ENCODE assay signal across 9 cellular contexts in genomic region chrX:101079223-101079622, GRCh38. TPM values are rescaled to one million over a fixed set of nuclear protein-coding genes. Genes with fewer than 3 reads are reported as not detected.
DNase-seq lines count a peak whose midpoint lies in the region; ATAC-seq and TF ChIP-seq lines count a peak whose summit lies in the region.
"Had no signal": no experiment of that assay in that cellular context is flagged by ENCODE, and none has a peak within 500 bp of the region (broad histone marks: within the 10 kb centered on the region; RNA-seq: fewer than 3 reads in every experiment).

No MANE protein-coding gene starts in this region.

- no peak overlapping the region for H2BK120ac ChIP-seq in mesenchymal stem cell (ENCODE audit: low read depth, low read length)

- H3K36me3 ChIP-seq in mesenchymal stem cell (ENCODE audit: control insufficient read depth in 1 of 2, insufficient read depth in 2 of 2, low read depth in 1 of 2, low read length in 2 of 2) (no peaks in the 10 kb centered on the region), suprapubic skin (no peaks in the 10 kb centered on the region)

- H3K27ac ChIP-seq in coronary artery (peak overlapping the region in 1 of 2 donors; percentile 7), mesenchymal stem cell (ENCODE audit: low read length, poor library complexity, severe bottlenecking) (no peak overlapping the region), suprapubic skin (no peak overlapping the region)

- TF ChIP-seq EP300 in suprapubic skin (IDR thresholded peaks at IDR 0.05): no peak

- no peaks in the 10 kb centered on the region for H3K79me1 ChIP-seq in mesenchymal stem cell (replicated peaks; ENCODE audit: low read length, poor library complexity, severe bottlenecking)

- H3K9me3 ChIP-seq in mesenchymal stem cell (ENCODE audit: control insufficient read depth, low read length) (no peaks in the 10 kb centered on the region), suprapubic skin (no peaks in the 10 kb centered on the region)

- DNase-seq in NCI-H128 (lab: John Stamatoyannopoulos, UW; ENCODE audit: unreplicated experiment) (peak; percentile 3), coronary artery (ENCODE audit: low spot score) (no peak), mesenchymal stem cell (peak; percentile 13), suprapubic skin (ENCODE audit: low spot score in 2 of 2) (no peak), OCI-M2 (lab: John Stamatoyannopoulos, UW; ENCODE audit: unreplicated experiment) (no peak)
- DNase-seq in stimulated activated CD4-positive, alpha-beta T cell treated with anti-CD3 and anti-CD28 coated beads, Interleukin-4, amount 100 ng/mL, for 24 hours: no peak
- DNase-seq: GF-D8 had no signal

- peak overlapping the region; percentile 78 for H3K9ac ChIP-seq in mesenchymal stem cell (ENCODE audit: low read length)

- H3K27me3 ChIP-seq in mesenchymal stem cell (ENCODE audit: control insufficient read depth in 1 of 2, insufficient read depth in 1 of 2, low read length in 2 of 2): peaks cover 4% of the 10 kb centered on the region in 2 experiments
- no peaks in the 10 kb centered on the region for H3K27me3 ChIP-seq in suprapubic skin

- H4K8ac ChIP-seq in mesenchymal stem cell (ENCODE audit: low read length): no peak overlapping the region

- H2BK12ac ChIP-seq in mesenchymal stem cell (ENCODE audit: low read length in 2 of 2): no peak overlapping the region

- no peak overlapping the region for H3K18ac ChIP-seq in mesenchymal stem cell (ENCODE audit: low read depth in 1 of 2, low read length in 2 of 2)

- H3K14ac ChIP-seq in mesenchymal stem cell (ENCODE audit: low read length in 2 of 2): no peak overlapping the region

- no peak overlapping the region for H2AK5ac ChIP-seq in mesenchymal stem cell (ENCODE audit: low read length, severe bottlenecking)

- no peaks in the 10 kb centered on the region for H3K4me1 ChIP-seq in mesenchymal stem cell (ENCODE audit: control insufficient read depth, insufficient read depth, low read depth, low read length)
- H3K4me1 ChIP-seq in suprapubic skin: no peaks in the 10 kb centered on the region

- ATAC-seq in GM21576 (IDR thresholded peaks at IDR 0.05; ENCODE audit: unreplicated experiment): no peak

- H3K4ac ChIP-seq in mesenchymal stem cell (ENCODE audit: low read depth in 1 of 2, low read length in 2 of 2): no peak overlapping the region

- no peak overlapping the region for H2BK15ac ChIP-seq in mesenchymal stem cell (ENCODE audit: low read depth, poor library complexity, severe bottlenecking)

- H2BK5ac ChIP-seq in mesenchymal stem cell (ENCODE audit: low read depth, low read length, poor library complexity, severe bottlenecking): no peak overlapping the region

- H3K23ac ChIP-seq in mesenchymal stem cell (ENCODE audit: low read length in 2 of 2): no peak overlapping the region

- no peak for TF ChIP-seq POLR2A in suprapubic skin (IDR thresholded peaks at IDR 0.05)

- no CpG with 5 or more reads among the region's 8 CpGs for WGBS in mesenchymal stem cell
- WGBS in suprapubic skin: 25% methylated on average over 8 of the region's 8 CpGs

- H3K4me2 ChIP-seq in mesenchymal stem cell (ENCODE audit: low read length, poor library complexity, severe bottlenecking): peak overlapping the region; percentile 74

- H3K4me3 ChIP-seq in coronary artery (peak overlapping the region; percentile 64), mesenchymal stem cell (ENCODE audit: insufficient read depth in 1 of 2, low read depth in 1 of 2, low read length in 2 of 2) (peak overlapping the region; percentile 47 to 84), suprapubic skin (peak overlapping the region; percentile 33)
- H3K4me3 ChIP-seq: K562 had no signal

- no peak overlapping the region for H2AFZ ChIP-seq in mesenchymal stem cell (ENCODE audit: low read depth, low read length)

- H4K91ac ChIP-seq in mesenchymal stem cell (ENCODE audit: low read length): no peak overlapping the region

- no peak for TF ChIP-seq CTCF in coronary artery (IDR thresholded peaks at IDR 0.05)
- TF ChIP-seq CTCF in suprapubic skin (IDR thresholded peaks at IDR 0.05): no peak

RNA-seq across cellular contexts. Expression of gene TMEM35A, which starts 0.5 kb away (rescaled TPM):
- polyA plus RNA-seq in mesenchymal stem cell (2013, experiment 1 of 2): 19.3 TPM
- polyA plus RNA-seq in mesenchymal stem cell (2013, experiment 2 of 2): 19.7 TPM
- under 1 TPM in 1 of 4 donors, not detected in 3; 0.21 TPM for total RNA-seq in suprapubic skin
- total RNA-seq: K562 had no signal
- polyA plus RNA-seq: K562 had no signal

RNA-seq across cellular contexts. Expression of gene CENPI, which starts 18.8 kb away (rescaled TPM):
- polyA plus RNA-seq in mesenchymal stem cell (2013, experiment 1 of 2): 3.1 TPM
- 2.7 TPM for polyA plus RNA-seq in mesenchymal stem cell (2013, experiment 2 of 2)
- 1 to 10 TPM in 2 of 4 donors, under 1 TPM in 2; 0.64 to 1.7 (median 1.3) TPM for total RNA-seq in suprapubic skin

RNA-seq across cellular contexts. Expression of gene TRMT2B, which starts 27.3 kb away (rescaled TPM):
- 6.3 TPM for polyA plus RNA-seq in mesenchymal stem cell (2013, experiment 1 of 2)
- 6.8 TPM for polyA plus RNA-seq in mesenchymal stem cell (2013, experiment 2 of 2)
- 10 to 100 TPM; 13.6 to 34.8 (median 19.0) TPM for total RNA-seq in suprapubic skin

Comparison
In these comparisons a context has a peak if more than half of its experiments do, and no peak if none do; other contexts are left out.
1. DNase-seq: peak in NCI-H128 (single experiment) and mesenchymal stem cell (single experiment); none in coronary artery (single experiment), suprapubic skin (0 of 2), OCI-M2 (single experiment) and stimulated activated CD4-positive, alpha-beta T cell treated with anti-CD3 and anti-CD28 coated beads, Interleukin-4, amount 100 ng/mL, for 24 hours (single experiment).
2. Peak in every context shown above with its lines, with median percentiles within 50 percentile points of each other: H3K4me3 ChIP-seq.